Comparison of ENCODE assay signal across 8 cellular contexts in genomic region chr2:32064021-32064678, GRCh38. TPM values are rescaled to one million over a fixed set of nuclear protein-coding genes. Genes with fewer than 3 reads are reported as not detected.
A peak's percentile ranks its signal among the peaks of the same experiment; 100 is the strongest.
DNase-seq lines count a peak whose midpoint lies in the region; ATAC-seq and TF ChIP-seq lines count a peak whose summit lies in the region.

No MANE protein-coding gene starts in this region.

- H3K9me3 Mint-ChIP-seq in activated CD4-positive, alpha-beta T cell treated with anti-CD3 and anti-CD28 coated beads for 36 hours (ENCODE audit: low read depth) = no peaks in the 10 kb centered on the region

- no peak overlapping the region for H2BK12ac ChIP-seq in neuronal stem cell (ENCODE audit: low read length)

- no peak for TF ChIP-seq RAD21 in IMR-90 (IDR thresholded peaks at IDR 0.05; ENCODE audit: low read length)

- H3K23ac ChIP-seq in IMR-90 (ENCODE audit: low read depth, low read length) = peak overlapping the region; percentile 82
- H3K23ac ChIP-seq in neuronal stem cell (ENCODE audit: low read depth, low read length, poor library complexity) = peak overlapping the region; percentile 96

- in situ Hi-C loops in IMR-90 (cut with MboI; ENCODE audit: low sequenced_read_pairs) = no loop called here

- H3K56ac ChIP-seq in IMR-90 (ENCODE audit: extremely low read depth, insufficient read depth, low read length) = no peak overlapping the region

- DNase-seq in GM19240 (ENCODE audit: insufficient read length, low spot score) = peak; percentile 12
- DNase-seq in IMR-90 = no peak
- DNase-seq in activated CD4-positive, alpha-beta T cell treated with anti-CD3 and anti-CD28 coated beads for 36 hours = no peak
- no peak for DNase-seq in fibroblast of mammary gland (ENCODE audit: low read depth)
- DNase-seq in neuronal stem cell (ENCODE audit: low spot score) = no peak
- no peak for DNase-seq in midbrain (lab: John Stamatoyannopoulos, UW)
- no peak for DNase-seq in DMS 273 (lab: John Stamatoyannopoulos, UW; ENCODE audit: unreplicated experiment)

- H3K36me3 ChIP-seq in IMR-90 (ENCODE audit: control insufficient read depth, insufficient read depth, low read length) (peaks cover 2% of the 10 kb centered on the region; the same call in 1 of the 2 replicates), neuronal stem cell (replicated peaks in 1 of 2; ENCODE audit: control insufficient read depth in 2 of 2, insufficient read depth in 2 of 2, low read length in 2 of 2) (peaks cover 0 to 18% of the 10 kb centered on the region in 2 donors)

- peak overlapping the region; percentile 71 for H3K27ac Mint-ChIP-seq in activated CD4-positive, alpha-beta T cell treated with anti-CD3 and anti-CD28 coated beads for 36 hours

- H3K9me3 ChIP-seq in IMR-90 (ENCODE audit: control insufficient read depth, insufficient read depth, low read length) = no peaks in the 10 kb centered on the region
- no peaks in the 10 kb centered on the region for H3K9me3 ChIP-seq in neuronal stem cell (replicated peaks in 1 of 2; ENCODE audit: control insufficient read depth in 2 of 2, insufficient read depth in 1 of 2, low read depth in 1 of 2, low read length in 2 of 2)

- H2BK15ac ChIP-seq in IMR-90 (ENCODE audit: low read depth, low read length) (no peak overlapping the region), neuronal stem cell (ENCODE audit: low read length) (peak overlapping the region; percentile 24)

- H2BK5ac ChIP-seq in IMR-90 (ENCODE audit: low read depth, low read length, poor library complexity, severe bottlenecking) (peak overlapping the region; percentile 52), neuronal stem cell (ENCODE audit: low read length) (peak overlapping the region; percentile 69)

- H3K9me1 ChIP-seq in IMR-90 (ENCODE audit: insufficient read depth, low read length) = no peaks in the 10 kb centered on the region; the same call in 1 of the 2 replicates

- H3K4me2 ChIP-seq in IMR-90 (ENCODE audit: low read depth, low read length) (peak overlapping the region; percentile 100), neuronal stem cell (ENCODE audit: insufficient read depth, low read length, poor library complexity, severe bottlenecking) (peak overlapping the region; percentile 61)

- peak overlapping the region; percentile 97 for H3K4me3 Mint-ChIP-seq in activated CD4-positive, alpha-beta T cell treated with anti-CD3 and anti-CD28 coated beads for 36 hours

- H3K18ac ChIP-seq in IMR-90 (ENCODE audit: low read depth, low read length) (no peak overlapping the region), neuronal stem cell (ENCODE audit: low read length) (peak overlapping the region; percentile 91)

- peak overlapping the region; percentile 70; the same call in 1 of the 2 replicates for H4K5ac ChIP-seq in IMR-90 (ENCODE audit: low read depth, low read length)

- no peak overlapping the region for H2BK20ac ChIP-seq in IMR-90 (ENCODE audit: low read depth, low read length)

- H3K27me3 ChIP-seq in IMR-90 (ENCODE audit: control insufficient read depth, insufficient read depth, low read length) = no peaks in the 10 kb centered on the region
- no peaks in the 10 kb centered on the region for H3K27me3 ChIP-seq in neuronal stem cell (ENCODE audit: control insufficient read depth in 3 of 3, insufficient read depth in 3 of 3, low read depth in 1 of 3, low read length in 3 of 3)

- H3K14ac ChIP-seq in IMR-90 (replicated peaks; ENCODE audit: low read depth, low read length) (peak overlapping the region; percentile 24; the same call in 1 of the 2 replicates), neuronal stem cell (ENCODE audit: low read length) (peak overlapping the region; percentile 71)

- dilution Hi-C loops in IMR-90 (cut with HindIII; ENCODE audit: low sequenced_read_pairs, unreplicated experiment) = no loop called here

- H3K4me3 ChIP-seq in IMR-90 (ENCODE audit: insufficient read depth, low read depth, low read length) (peak overlapping the region; percentile 58), fibroblast of mammary gland (ENCODE audit: control insufficient read depth, low read depth, low read length) (peak overlapping the region; percentile 69), neuronal stem cell (ENCODE audit: low read length in 2 of 2) (peak overlapping the region; percentile 80 to 99)

- no peaks in the 10 kb centered on the region for H3K27me3 Mint-ChIP-seq in activated CD4-positive, alpha-beta T cell treated with anti-CD3 and anti-CD28 coated beads for 36 hours

- H3K9ac ChIP-seq in IMR-90 (ENCODE audit: low read depth, low read length) (peak overlapping the region; percentile 94), neuronal stem cell (ENCODE audit: low read depth, low read length, poor library complexity) (peak overlapping the region; percentile 83)

- H4K8ac ChIP-seq in IMR-90 (ENCODE audit: low read depth in 2 of 2, low read length in 2 of 2) (peak overlapping the region in 1 of 2 experiments; percentile 53; a peak in 1 of 4 replicates), neuronal stem cell (ENCODE audit: low read depth, low read length) (no peak overlapping the region)

- ATAC-seq in IMR-90 (ENCODE audit: low read depth) = no peak
- peak; percentile 11 for ATAC-seq in activated CD4-positive, alpha-beta T cell treated with anti-CD3 and anti-CD28 coated beads for 36 hours

- H3K4me1 ChIP-seq in IMR-90 (ENCODE audit: control insufficient read depth, insufficient read depth, low read length) = peaks cover 2% of the 10 kb centered on the region; the same call in 1 of the 2 replicates
- H3K4me1 ChIP-seq in neuronal stem cell (ENCODE audit: control insufficient read depth in 2 of 2, insufficient read depth in 1 of 2, low read depth in 1 of 2, low read length in 2 of 2) = peaks cover 0 to 4% of the 10 kb centered on the region in 2 donors

- CTCF ChIA-PET in IMR-90 (lab: Yijun Ruan, JAX) = interaction anchor here (1.1 to 1.4 kb wide), 2 partner anchors 9 to 18 kb away, joined by 3 read pairs; no protein-coding TSS in a partner anchor
- CTCF ChIA-PET in activated CD4-positive, alpha-beta T cell treated with anti-CD3 and anti-CD28 coated beads for 36 hours (lab: Charles Lee) = interaction anchor here (0.5 to 4.0 kb wide), 8 partner anchors 10 to 102 kb away, joined by 3 to 16 read pairs (median 4); partner anchors contain the start of genes DPY30 and SLC30A6

- TF ChIP-seq CTCF in C4-2B (conservative IDR thresholded peaks at IDR 0.05) = no peak
- TF ChIP-seq CTCF in IMR-90 (conservative IDR thresholded peaks at IDR 0.05; ENCODE audit: low read depth, low read length) = no peak
- no peak for TF ChIP-seq CTCF in fibroblast of mammary gland (conservative IDR thresholded peaks at IDR 0.05; ENCODE audit: control insufficient read depth, insufficient read depth, low read depth, low read length)

- no peak overlapping the region; the same call in 1 of the 2 replicates for H3K4ac ChIP-seq in IMR-90 (ENCODE audit: low read depth, low read length)
- no peak overlapping the region for H3K4ac ChIP-seq in neuronal stem cell (ENCODE audit: low read length)

- peaks cover 24% of the 10 kb centered on the region for H3K4me1 Mint-ChIP-seq in activated CD4-positive, alpha-beta T cell treated with anti-CD3 and anti-CD28 coated beads for 36 hours

- no peak overlapping the region for H2BK120ac ChIP-seq in IMR-90 (ENCODE audit: low read depth, low read length)
- no peak overlapping the region for H2BK120ac ChIP-seq in neuronal stem cell (ENCODE audit: low read depth, low read length)

- peak overlapping the region; percentile 59 for H2AK9ac ChIP-seq in IMR-90 (replicated peaks; ENCODE audit: low read depth, low read length, poor library complexity)

- WGBS in IMR-90 (ENCODE audit: extremely low coverage in 2 of 2, insufficient read length in 1 of 2), 2 experiments = 0% methylated on average over 4 of the region's 41 CpGs; no CpG with 5 or more reads in 1 of the 2 experiments
- no CpG with 5 or more reads among the region's 41 CpGs for WGBS in neuronal stem cell (ENCODE audit: extremely low coverage in 2 of 2, insufficient read length in 2 of 2, insufficient replicate concordance in 1 of 2), 2 donors

- peak overlapping the region; percentile 50; the same call in 1 of the 2 replicates for H4K91ac ChIP-seq in IMR-90 (ENCODE audit: insufficient read depth, low read depth, low read length)
- no peak overlapping the region for H4K91ac ChIP-seq in neuronal stem cell (ENCODE audit: low read depth, low read length, poor library complexity)

- H2AK5ac ChIP-seq in IMR-90 (ENCODE audit: low read depth, low read length) = peak overlapping the region; percentile 15; the same call in 1 of the 2 replicates
- no peak overlapping the region for H2AK5ac ChIP-seq in neuronal stem cell (ENCODE audit: low read depth, low read length)

- H4K20me1 ChIP-seq in IMR-90 (ENCODE audit: insufficient read depth, low read length) = no peaks in the 10 kb centered on the region

- no TSS peak for BruUV-seq in IMR-90 (replicated peaks; lab: Mats Ljungman, UMichigan)

- H3K27ac ChIP-seq in C4-2B (peak overlapping the region; percentile 74), IMR-90 (ENCODE audit: insufficient read depth, low read length) (peak overlapping the region; percentile 75), neuronal stem cell (replicated peaks; ENCODE audit: low read length) (peak overlapping the region; percentile 96)

- H3K79me1 ChIP-seq in IMR-90 (ENCODE audit: low read depth in 1 of 2, low read length in 2 of 2) (peaks cover 0 to 23% of the 10 kb centered on the region in 2 experiments; a peak in 2 of 4 replicates), neuronal stem cell (ENCODE audit: low read depth, low read length) (peaks cover 5% of the 10 kb centered on the region)

- H2AFZ ChIP-seq in IMR-90 (replicated peaks; ENCODE audit: low read length, poor library complexity) = peak overlapping the region; percentile 96
- peak overlapping the region; percentile 95 for H2AFZ ChIP-seq in neuronal stem cell (ENCODE audit: low read length)

- no peak for TF ChIP-seq POLR2A in IMR-90 (IDR thresholded peaks at IDR 0.05; ENCODE audit: low read depth, low read length)

- intact Hi-C loops in IMR-90 (cut with micrococcal nuclease) = no loop called here
- intact Hi-C loops in activated CD4-positive, alpha-beta T cell treated with anti-CD3 and anti-CD28 coated beads for 36 hours (cut with DNase I, micrococcal nuclease) = loop anchor here in 1 of 2 experiments (5.0 kb wide), 1 partner anchor 1413 kb away; the partner anchor contains the start of gene RASGRP3

- H3K36me3 Mint-ChIP-seq in activated CD4-positive, alpha-beta T cell treated with anti-CD3 and anti-CD28 coated beads for 36 hours (ENCODE audit: low read depth) = peaks cover 5% of the 10 kb centered on the region

- POLR2A ChIA-PET in IMR-90 (lab: Charles Lee; ENCODE audit: unreplicated experiment) = no interaction called here
- POLR2A ChIA-PET in activated CD4-positive, alpha-beta T cell treated with anti-CD3 and anti-CD28 coated beads for 36 hours (lab: Charles Lee) = interaction anchor here (0.6 to 2.7 kb wide), 6 partner anchors 24 to 425 kb away, joined by 3 to 22 read pairs (median 6); partner anchors contain the start of genes DPY30 and SLC30A6

RNA-seq across cellular contexts. Expression of gene SPAST, which starts 0.8 kb away (rescaled TPM):
- total RNA-seq in IMR-90 (2012; rRNA removed) = 14.5 and 21.1 TPM in 2 replicates
- 4.8 and 5.3 TPM in 2 replicates for polyA plus RNA-seq in IMR-90 (2012; rRNA removed)
- 1.2 and 2.2 TPM in 2 replicates for polyA plus RNA-seq in IMR-90 (2012; cell fraction: cytosol; rRNA removed)
- 0.72 and 3.0 TPM in 2 replicates for polyA plus RNA-seq in IMR-90 (2012; cell fraction: nucleus; rRNA removed; ENCODE audit: low replicate concordance)
- 10 to 100 TPM; 16.8 to 19.5 TPM for total RNA-seq in activated CD4-positive, alpha-beta T cell treated with anti-CD3 and anti-CD28 coated beads for 36 hours
- 18.8 TPM for polyA plus RNA-seq in neuronal stem cell (2013, experiment 1 of 2)
- polyA plus RNA-seq in neuronal stem cell (2013, experiment 2 of 2) = 20.5 TPM

RNA-seq across cellular contexts. Expression of gene DPY30, which starts 24.5 kb away (rescaled TPM):
- 65.2 and 120 TPM in 2 replicates for total RNA-seq in IMR-90 (2012; rRNA removed)
- polyA plus RNA-seq in IMR-90 (2012; rRNA removed) = 84.1 and 85.2 TPM in 2 replicates
- 40.5 and 41.5 TPM in 2 replicates for polyA plus RNA-seq in IMR-90 (2012; cell fraction: cytosol; rRNA removed)
- 9.0 and 37.0 TPM in 2 replicates for polyA plus RNA-seq in IMR-90 (2012; cell fraction: nucleus; rRNA removed; ENCODE audit: low replicate concordance)
- total RNA-seq in activated CD4-positive, alpha-beta T cell treated with anti-CD3 and anti-CD28 coated beads for 36 hours = 10 to 100 TPM; 74.2 to 78.6 TPM
- polyA plus RNA-seq in neuronal stem cell (2013, experiment 1 of 2) = 192 TPM
- polyA plus RNA-seq in neuronal stem cell (2013, experiment 2 of 2) = 194 TPM

RNA-seq across cellular contexts. Expression of gene MEMO1, which starts 53.3 kb away (rescaled TPM):
- 23.7 and 33.6 TPM in 2 replicates for total RNA-seq in IMR-90 (2012; rRNA removed)
- polyA plus RNA-seq in IMR-90 (2012; rRNA removed) = 48.9 and 49.7 TPM in 2 replicates
- polyA plus RNA-seq in IMR-90 (2012; cell fraction: cytosol; rRNA removed) = 9.0 and 31.9 TPM in 2 replicates
- 31.3 and 47.1 TPM in 2 replicates for polyA plus RNA-seq in IMR-90 (2012; cell fraction: nucleus; rRNA removed; ENCODE audit: low replicate concordance)
- 10 to 100 TPM; 49.8 to 53.5 TPM for total RNA-seq in activated CD4-positive, alpha-beta T cell treated with anti-CD3 and anti-CD28 coated beads for 36 hours
- polyA plus RNA-seq in neuronal stem cell (2013, experiment 1 of 2) = 24.6 TPM
- polyA plus RNA-seq in neuronal stem cell (2013, experiment 2 of 2) = 24.7 TPM
